ENCODE assay signal across 7 cellular contexts in the genomic region with DNA sequence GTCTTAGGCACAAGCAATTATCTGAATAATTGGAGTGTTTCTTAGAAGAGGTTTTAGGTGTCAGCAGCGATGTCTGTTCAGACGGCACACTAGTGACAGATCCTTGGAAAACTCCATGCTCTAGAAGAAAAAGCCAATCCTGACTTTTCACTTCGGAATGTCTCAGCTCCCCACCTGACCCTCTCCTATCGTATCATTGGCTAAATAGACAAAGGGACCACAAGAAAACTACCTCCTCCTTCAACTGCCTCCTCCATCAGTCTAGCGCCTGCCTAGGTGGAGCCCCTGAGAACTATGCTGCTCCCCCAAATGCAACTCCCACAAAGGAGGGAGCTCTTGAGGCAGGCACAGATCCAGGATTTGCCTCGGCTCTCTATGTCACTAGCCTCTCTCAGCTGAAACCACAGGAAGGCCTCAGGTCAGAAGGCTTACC.
A peak's percentile ranks its signal among the peaks of the same experiment; 100 is the strongest.
DNase-seq lines count a peak whose midpoint lies in the region; ATAC-seq and TF ChIP-seq lines count a peak whose summit lies in the region.

No MANE protein-coding gene starts in this region.

- H3K36me3 ChIP-seq in SU-DHL-6 (ENCODE audit: low read length): no peaks in the 10 kb centered on the region
- H3K36me3 ChIP-seq in stomach: no peaks in the 10 kb centered on the region

- H3K9me2 ChIP-seq in SU-DHL-6 (replicated peaks; ENCODE audit: insufficient read depth, low read length): no peaks in the 10 kb centered on the region

- H3F3A ChIP-seq in SU-DHL-6 (ENCODE audit: insufficient read depth): peaks cover 43% of the 10 kb centered on the region

- peak overlapping the region; percentile 68 for H3K4me2 ChIP-seq in SU-DHL-6 (ENCODE audit: low read depth, low read length, poor library complexity, severe bottlenecking)

- H2AFZ ChIP-seq in SU-DHL-6 (ENCODE audit: low read depth, low read length, severe bottlenecking): no peak overlapping the region

- TF ChIP-seq EP300 in stomach (IDR thresholded peaks at IDR 0.05): no peak

- H3K79me2 ChIP-seq in SU-DHL-6 (ENCODE audit: insufficient read depth, low read length): no peaks in the 10 kb centered on the region

- no peaks in the 10 kb centered on the region for H4K20me1 ChIP-seq in SU-DHL-6 (ENCODE audit: low read depth, low read length)

- H3K9me3 ChIP-seq in SU-DHL-6 (ENCODE audit: insufficient read depth, low read length): no peaks in the 10 kb centered on the region
- no peaks in the 10 kb centered on the region for H3K9me3 ChIP-seq in stomach

- H3K4me1 ChIP-seq in stomach: peaks cover 60 to 91% (median 74%) of the 10 kb centered on the region in 4 donors

- TF ChIP-seq POLR2A in stomach (IDR thresholded peaks at IDR 0.05): no peak
- no peak for TF ChIP-seq POLR2A in lower leg skin (IDR thresholded peaks at IDR 0.05)

- peak overlapping the region; percentile 82 for H3K27ac ChIP-seq in SU-DHL-6 (ENCODE audit: low read depth, low read length)
- peak overlapping the region; percentile 73 to 95 (median 92) for H3K27ac ChIP-seq in stomach

- intact Hi-C loops in stomach (cut with DNase I; ENCODE audit: low total_unique reads) (no loop called here), lower leg skin (cut with DNase I; ENCODE audit: low total_unique reads) (loop anchor here (10.0 kb wide), 1 partner anchor 375 kb away; no protein-coding TSS in a partner anchor)

- DNase-seq in hepatic stellate cell (ENCODE audit: low spot score) (peak; percentile 36), stomach (no peak), NCI-H187 treated with DMSO at 0.1 percent for 48 hours (lab: John Stamatoyannopoulos, UW) (no peak), NOMO-1 treated with DMSO at 0.1 percent for 48 hours (lab: John Stamatoyannopoulos, UW; ENCODE audit: unreplicated experiment) (no peak), lower leg skin (ENCODE audit: low spot score in 2 of 2) (no peak)

- H3K9ac ChIP-seq in SU-DHL-6 (ENCODE audit: low read length): peak overlapping the region; percentile 13; the same call in 1 of the 2 replicates

- H3K4me3 ChIP-seq in SU-DHL-6 (ENCODE audit: insufficient read depth, low read length, poor library complexity, severe bottlenecking) (no peak overlapping the region), stomach (no peak overlapping the region), lower leg skin (ENCODE audit: low read depth, poor library complexity, severe bottlenecking) (no peak overlapping the region)

- H3K27me3 ChIP-seq in SU-DHL-6 (ENCODE audit: low read length): no peaks in the 10 kb centered on the region
- H3K27me3 ChIP-seq in stomach: no peaks in the 10 kb centered on the region

- WGBS in stomach, 5 donors: 65 to 80% (median 77%) methylated on average over 6 of the region's 6 CpGs
- 68 to 69% methylated on average over 6 of the region's 6 CpGs for WGBS in lower leg skin, 2 donors

- peak; percentile 11 for ATAC-seq in GM21528 (IDR thresholded peaks at IDR 0.05; ENCODE audit: low FRiP score, unreplicated experiment)

- TF ChIP-seq CTCF in SU-DHL-6 (IDR thresholded peaks at IDR 0.05; ENCODE audit: insufficient read depth, low read length, poor library complexity, severe bottlenecking) (no peak), stomach (IDR thresholded peaks at IDR 0.05) (no peak), lower leg skin (IDR thresholded peaks at IDR 0.05) (no peak)
